Comparison of ENCODE assay signal across 8 cellular contexts in the genomic region with DNA sequence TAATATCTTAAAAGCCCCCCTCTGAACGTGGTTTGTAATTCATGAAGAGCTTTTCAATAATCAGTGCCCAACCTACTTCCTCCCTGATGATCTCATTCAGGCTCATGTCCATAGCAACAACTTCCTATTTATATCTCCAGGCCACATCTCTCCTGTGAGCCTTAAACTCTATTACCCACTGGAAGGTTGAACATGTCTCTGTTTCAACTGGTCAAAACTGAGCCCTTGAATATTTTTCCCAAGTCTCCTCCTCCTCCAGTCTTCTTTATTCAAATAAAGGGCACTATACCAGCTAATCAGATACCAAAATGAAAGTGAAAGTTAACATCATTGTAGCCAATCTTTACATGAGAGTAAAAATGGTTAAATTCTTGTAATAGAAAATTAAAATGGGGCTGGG.
DNase-seq lines count a peak whose midpoint lies in the region; ATAC-seq and TF ChIP-seq lines count a peak whose summit lies in the region.

No MANE protein-coding gene starts in this region.

- peak overlapping the region; percentile 79 for H3K4me2 ChIP-seq in fibroblast of lung (ENCODE audit: extremely low read depth, insufficient read depth, low read length)

- TF ChIP-seq CTCF in fibroblast of lung (conservative IDR thresholded peaks at IDR 0.05 in 1 of 2, IDR thresholded peaks at IDR 0.05 in 1 of 2; ENCODE audit: low read depth in 1 of 2, low read length in 2 of 2), result no peak
- TF ChIP-seq CTCF in thoracic aorta (IDR thresholded peaks at IDR 0.05), result no peak

- CTCF ChIA-PET in activated CD8-positive, alpha-beta memory T cell treated with anti-CD3 and anti-CD28 coated beads, Interleukin-2, amount 10 ng/mL, durations not matched to agents 7 days and 5 days (lab: Charles Lee), result interaction anchor here (0.6 to 1.8 kb wide), 4 partner anchors 13 to 74 kb away, joined by 3 to 7 read pairs (median 4); a partner anchor contains a TSS

- H3K9ac ChIP-seq in fibroblast of lung (ENCODE audit: insufficient read depth, low read length), result no peak overlapping the region

- no peaks in the 10 kb centered on the region for H3K9me3 Mint-ChIP-seq in activated CD8-positive, alpha-beta memory T cell treated with anti-CD3 and anti-CD28 coated beads, Interleukin-2, amount 10 ng/mL, durations not matched to agents 7 days and 5 days (ENCODE audit: low read depth)

- H3K27ac ChIP-seq in fibroblast of lung (ENCODE audit: insufficient read depth, low read length) (peak overlapping the region; percentile 79), thoracic aorta (no peak overlapping the region)

- peaks cover 29% of the 10 kb centered on the region for H3K4me1 Mint-ChIP-seq in activated CD8-positive, alpha-beta memory T cell treated with anti-CD3 and anti-CD28 coated beads, Interleukin-2, amount 10 ng/mL, durations not matched to agents 7 days and 5 days

- H3K27me3 ChIP-seq in fibroblast of lung (ENCODE audit: control insufficient read depth, insufficient read depth, low read length) (no peaks in the 10 kb centered on the region), thoracic aorta (replicated peaks; ENCODE audit: insufficient read depth) (no peaks in the 10 kb centered on the region), HAP-1 (ENCODE audit: low read depth) (no peaks in the 10 kb centered on the region)

- peak overlapping the region; percentile 82 for H3K4me3 Mint-ChIP-seq in activated CD8-positive, alpha-beta memory T cell treated with anti-CD3 and anti-CD28 coated beads, Interleukin-2, amount 10 ng/mL, durations not matched to agents 7 days and 5 days

- no peaks in the 10 kb centered on the region for H3K79me2 ChIP-seq in fibroblast of lung (ENCODE audit: control insufficient read depth, insufficient read depth, low read length)

- peak overlapping the region; percentile 63 for H2AFZ ChIP-seq in fibroblast of lung (ENCODE audit: low read length)

- H3K27ac Mint-ChIP-seq in activated CD8-positive, alpha-beta memory T cell treated with anti-CD3 and anti-CD28 coated beads, Interleukin-2, amount 10 ng/mL, durations not matched to agents 7 days and 5 days, result peak overlapping the region; percentile 97

- H3K9me3 ChIP-seq in fibroblast of lung (ENCODE audit: control insufficient read depth, insufficient read depth, low read depth, low read length), result no peaks in the 10 kb centered on the region
- H3K9me3 ChIP-seq in thoracic aorta, result no peaks in the 10 kb centered on the region
- H3K9me3 ChIP-seq in HAP-1, result no peaks in the 10 kb centered on the region

- peaks cover 18% of the 10 kb centered on the region for H3K36me3 Mint-ChIP-seq in activated CD8-positive, alpha-beta memory T cell treated with anti-CD3 and anti-CD28 coated beads, Interleukin-2, amount 10 ng/mL, durations not matched to agents 7 days and 5 days

- peak overlapping the region in 3 of 4 experiments; percentile 6 to 35 (median 21) for H3K4me3 ChIP-seq in fibroblast of lung (replicated peaks in 1 of 4; ENCODE audit: control extremely low read depth in 1 of 4, insufficient read depth in 1 of 4, low read depth in 3 of 4, low read length in 4 of 4)
- peak overlapping the region; percentile 45 for H3K4me3 ChIP-seq in thoracic aorta
- H3K4me3 ChIP-seq in HAP-1, result no peak overlapping the region

- no peaks in the 10 kb centered on the region for H3K27me3 Mint-ChIP-seq in activated CD8-positive, alpha-beta memory T cell treated with anti-CD3 and anti-CD28 coated beads, Interleukin-2, amount 10 ng/mL, durations not matched to agents 7 days and 5 days

- H3K4me1 ChIP-seq in fibroblast of lung (ENCODE audit: control insufficient read depth, extremely low read depth, insufficient read depth, low read length) (no peaks in the 10 kb centered on the region), thoracic aorta (ENCODE audit: control insufficient read depth in 1 of 2, low read depth in 2 of 2) (peaks cover 0 to 5% of the 10 kb centered on the region in 2 donors), HAP-1 (no peaks in the 10 kb centered on the region)

- DNase-seq in activated CD8-positive, alpha-beta memory T cell treated with anti-CD3 and anti-CD28 coated beads, Interleukin-2, amount 10 ng/mL, durations not matched to agents 7 days and 5 days, result no peak
- DNase-seq in activated CD8-positive, alpha-beta memory T cell treated with anti-CD3 and anti-CD28 coated beads for 24 hours, result no peak
- DNase-seq in SHP77 treated with DMSO at 0.1 percent for 48 hours (lab: John Stamatoyannopoulos, UW) (peak; percentile 11), fibroblast of lung (ENCODE audit: low read depth in 2 of 2) (peak; percentile 60 to 78), thoracic aorta (ENCODE audit: low spot score) (no peak), NCI-H524 treated with DMSO at 0.1 percent for 48 hours (lab: John Stamatoyannopoulos, UW) (no peak), HAP-1 (ENCODE audit: low spot score in 2 of 2) (no peak)

- H3K36me3 ChIP-seq in fibroblast of lung (ENCODE audit: control insufficient read depth, insufficient read depth, low read length) (no peaks in the 10 kb centered on the region), thoracic aorta (no peaks in the 10 kb centered on the region), HAP-1 (replicated peaks) (no peaks in the 10 kb centered on the region)

- no peaks in the 10 kb centered on the region for H4K20me1 ChIP-seq in fibroblast of lung (ENCODE audit: control insufficient read depth, extremely low read depth, insufficient read depth, low read length)

- in situ Hi-C loops in HAP-1 (cut with MboI; ENCODE audit: low sequenced_read_pairs), result no loop called here

- ATAC-seq in activated CD8-positive, alpha-beta memory T cell treated with anti-CD3 and anti-CD28 coated beads, Interleukin-2, amount 10 ng/mL, durations not matched to agents 7 days and 5 days, result peak; percentile 78
- ATAC-seq in HG03432 (IDR thresholded peaks at IDR 0.05; ENCODE audit: unreplicated experiment) (peak; percentile 86), thoracic aorta (ENCODE audit: insufficient number of reproducible peaks, low FRiP score, low read depth) (no peak)

Comparison
In these comparisons a context has a peak if more than half of its experiments do, and no peak if none do; other contexts are left out.
1. DNase-seq: peak in SHP77 treated with DMSO at 0.1 percent for 48 hours (single experiment) and fibroblast of lung (2 of 2); none in activated CD8-positive, alpha-beta memory T cell treated with anti-CD3 and anti-CD28 coated beads, Interleukin-2, amount 10 ng/mL, durations not matched to agents 7 days and 5 days (single experiment), activated CD8-positive, alpha-beta memory T cell treated with anti-CD3 and anti-CD28 coated beads for 24 hours (single experiment), thoracic aorta (single experiment), NCI-H524 treated with DMSO at 0.1 percent for 48 hours (single experiment) and HAP-1 (0 of 2).